ENCODE assay signal across 8 cellular contexts in genomic region chr16:89764711-89765201, GRCh38. TPM values are rescaled to one million over a fixed set of nuclear protein-coding genes. Genes with fewer than 3 reads are reported as not detected.
A peak's percentile ranks its signal among the peaks of the same experiment; 100 is the strongest.
DNase-seq lines count a peak whose midpoint lies in the region; ATAC-seq and TF ChIP-seq lines count a peak whose summit lies in the region.

No MANE protein-coding gene starts in this region.

- H3K36me3 ChIP-seq in GM06990 (ENCODE audit: control insufficient read depth, insufficient read depth, low read length) (peaks cover 16% of the 10 kb centered on the region), IMR-90 (ENCODE audit: control insufficient read depth, insufficient read depth, low read length) (peaks cover 21% of the 10 kb centered on the region), mucosa of rectum (ENCODE audit: control insufficient read depth in 2 of 2, insufficient read depth in 2 of 2, low read length in 2 of 2) (peaks cover 0 to 6% of the 10 kb centered on the region in 2 donors), brain microvascular endothelial cell (replicated peaks) (peaks cover 8% of the 10 kb centered on the region)

- CTCF ChIA-PET in IMR-90 (lab: Yijun Ruan, JAX): no interaction called here
- CTCF ChIA-PET in activated naive CD4-positive, alpha-beta T cell treated with anti-CD3 and anti-CD28 coated beads, Interleukin-2, amount 10 ng/mL, durations not matched to agents 7 days and 5 days (lab: Charles Lee): no interaction called here

- H3K14ac ChIP-seq in IMR-90 (replicated peaks; ENCODE audit: low read depth, low read length): no peak overlapping the region

- dilution Hi-C loops in IMR-90 (cut with HindIII; ENCODE audit: low sequenced_read_pairs, unreplicated experiment): no loop called here

- no peak overlapping the region for H3K4ac ChIP-seq in IMR-90 (ENCODE audit: low read depth, low read length)

- H3K27me3 Mint-ChIP-seq in activated naive CD4-positive, alpha-beta T cell treated with anti-CD3 and anti-CD28 coated beads, Interleukin-2, amount 10 ng/mL, durations not matched to agents 7 days and 5 days: no peaks in the 10 kb centered on the region

- ATAC-seq in GM21423 (IDR thresholded peaks at IDR 0.05; ENCODE audit: unreplicated experiment) (peak; percentile 84), IMR-90 (ENCODE audit: low read depth) (no peak)

- H3K27me3 ChIP-seq in GM06990 (replicated peaks; ENCODE audit: control insufficient read depth, insufficient read depth, low read length) (no peaks in the 10 kb centered on the region), IMR-90 (ENCODE audit: control insufficient read depth, insufficient read depth, low read length) (no peaks in the 10 kb centered on the region), mucosa of rectum (ENCODE audit: control insufficient read depth in 2 of 2, insufficient read depth in 2 of 2, low read length in 2 of 2) (no peaks in the 10 kb centered on the region), brain microvascular endothelial cell (replicated peaks) (no peaks in the 10 kb centered on the region)

- no peaks in the 10 kb centered on the region for H3K9me3 Mint-ChIP-seq in activated naive CD4-positive, alpha-beta T cell treated with anti-CD3 and anti-CD28 coated beads, Interleukin-2, amount 10 ng/mL, durations not matched to agents 7 days and 5 days

- no peak overlapping the region for H2BK120ac ChIP-seq in IMR-90 (ENCODE audit: low read depth, low read length)

- DNase-seq in GM06990 (ENCODE audit: extremely low read depth, insufficient read length) (peak; percentile 74), IMR-90 (no peak), cortex of kidney (lab: John Stamatoyannopoulos, UW) (no peak), KG1 (lab: John Stamatoyannopoulos, UW) (no peak), brain microvascular endothelial cell (no peak)
- peak; percentile 60 for DNase-seq in activated naive CD4-positive, alpha-beta T cell treated with anti-CD3 and anti-CD28 coated beads, Interleukin-2, amount 10 ng/mL, durations not matched to agents 7 days and 5 days

- H3K9me3 ChIP-seq in IMR-90 (ENCODE audit: control insufficient read depth, insufficient read depth, low read length) (no peaks in the 10 kb centered on the region), mucosa of rectum (ENCODE audit: control insufficient read depth in 2 of 2, low read length in 2 of 2) (no peaks in the 10 kb centered on the region)

- POLR2A ChIA-PET in IMR-90 (lab: Charles Lee; ENCODE audit: unreplicated experiment): no interaction called here

- H4K8ac ChIP-seq in IMR-90 (ENCODE audit: low read depth in 2 of 2, low read length in 2 of 2): no peak overlapping the region

- peaks cover 0 to 3% of the 10 kb centered on the region in 2 experiments; a peak in 1 of 4 replicates for H3K79me1 ChIP-seq in IMR-90 (ENCODE audit: low read depth in 1 of 2, low read length in 2 of 2)

- H3K27ac ChIP-seq in IMR-90 (ENCODE audit: insufficient read depth, low read length): no peak overlapping the region
- peak overlapping the region; percentile 69 to 81 for H3K27ac ChIP-seq in mucosa of rectum (ENCODE audit: low read depth in 2 of 2, low read length in 2 of 2)
- H3K27ac ChIP-seq in brain microvascular endothelial cell: no peak overlapping the region

- 85% methylated on average over 11 of the region's 18 CpGs; no CpG with 5 or more reads in 1 of the 2 experiments for WGBS in IMR-90 (ENCODE audit: extremely low coverage in 2 of 2, insufficient read length in 1 of 2), 2 experiments

- H4K20me1 ChIP-seq in IMR-90 (ENCODE audit: insufficient read depth, low read length): no peaks in the 10 kb centered on the region

- intact Hi-C loops in IMR-90 (cut with micrococcal nuclease): no loop called here

- no peak overlapping the region for H2BK15ac ChIP-seq in IMR-90 (ENCODE audit: low read depth, low read length)

- TF ChIP-seq POLR2A in IMR-90 (IDR thresholded peaks at IDR 0.05; ENCODE audit: low read depth, low read length): no peak

- TF ChIP-seq RAD21 in IMR-90 (IDR thresholded peaks at IDR 0.05; ENCODE audit: low read length): no peak

- peaks cover 39% of the 10 kb centered on the region for H3K4me1 Mint-ChIP-seq in activated naive CD4-positive, alpha-beta T cell treated with anti-CD3 and anti-CD28 coated beads, Interleukin-2, amount 10 ng/mL, durations not matched to agents 7 days and 5 days

- in situ Hi-C loops in IMR-90 (cut with MboI; ENCODE audit: low sequenced_read_pairs) (no loop called here), brain microvascular endothelial cell (cut with HindIII; ENCODE audit: low pct_ligation_motif_present, low sequenced_read_pairs) (no loop called here)

- H3K4me1 ChIP-seq in IMR-90 (ENCODE audit: control insufficient read depth, insufficient read depth, low read length): no peaks in the 10 kb centered on the region
- H3K4me1 ChIP-seq in mucosa of rectum (ENCODE audit: control insufficient read depth in 2 of 2, insufficient read depth in 2 of 2, low read length in 2 of 2): peaks cover 9 to 15% of the 10 kb centered on the region in 2 donors

- no peak overlapping the region for H2BK5ac ChIP-seq in IMR-90 (ENCODE audit: low read depth, low read length, poor library complexity, severe bottlenecking)

- H3K9me1 ChIP-seq in IMR-90 (ENCODE audit: insufficient read depth, low read length): no peaks in the 10 kb centered on the region

- H4K91ac ChIP-seq in IMR-90 (ENCODE audit: insufficient read depth, low read depth, low read length): no peak overlapping the region

- no peak for TF ChIP-seq CTCF in GM06990 (IDR thresholded peaks at IDR 0.05; ENCODE audit: insufficient read depth, low read length, poor library complexity, severe bottlenecking)
- TF ChIP-seq CTCF in IMR-90 (conservative IDR thresholded peaks at IDR 0.05; ENCODE audit: low read depth, low read length): no peak
- TF ChIP-seq CTCF in brain microvascular endothelial cell (IDR thresholded peaks at IDR 0.05; ENCODE audit: low read depth, low read length, missing control alignments): no peak

- no peak overlapping the region for H3K9ac ChIP-seq in IMR-90 (ENCODE audit: low read depth, low read length)
- peak overlapping the region; percentile 57 to 60 for H3K9ac ChIP-seq in mucosa of rectum (ENCODE audit: low read depth in 1 of 2, low read length in 2 of 2)

- peak overlapping the region; percentile 85 for H3K27ac Mint-ChIP-seq in activated naive CD4-positive, alpha-beta T cell treated with anti-CD3 and anti-CD28 coated beads, Interleukin-2, amount 10 ng/mL, durations not matched to agents 7 days and 5 days

- no peak overlapping the region for H3K56ac ChIP-seq in IMR-90 (ENCODE audit: extremely low read depth, insufficient read depth, low read length)

- H2AFZ ChIP-seq in IMR-90 (replicated peaks; ENCODE audit: low read length, poor library complexity): no peak overlapping the region

- H3K36me3 Mint-ChIP-seq in activated naive CD4-positive, alpha-beta T cell treated with anti-CD3 and anti-CD28 coated beads, Interleukin-2, amount 10 ng/mL, durations not matched to agents 7 days and 5 days: peaks cover 53% of the 10 kb centered on the region

- H3K4me3 Mint-ChIP-seq in activated naive CD4-positive, alpha-beta T cell treated with anti-CD3 and anti-CD28 coated beads, Interleukin-2, amount 10 ng/mL, durations not matched to agents 7 days and 5 days: peak overlapping the region; percentile 44

- no peak overlapping the region for H3K4me2 ChIP-seq in IMR-90 (ENCODE audit: low read depth, low read length)

- H3K18ac ChIP-seq in IMR-90 (ENCODE audit: low read depth, low read length): no peak overlapping the region

- no TSS peak for BruUV-seq in IMR-90 (replicated peaks; lab: Mats Ljungman, UMichigan)

- no peak overlapping the region for H2BK20ac ChIP-seq in IMR-90 (ENCODE audit: low read depth, low read length)

- no peak overlapping the region for H3K23ac ChIP-seq in IMR-90 (ENCODE audit: low read depth, low read length)

- H4K5ac ChIP-seq in IMR-90 (ENCODE audit: low read depth, low read length): no peak overlapping the region

- no peak overlapping the region for H2AK5ac ChIP-seq in IMR-90 (ENCODE audit: low read depth, low read length)

- H3K4me3 ChIP-seq in GM06990 (replicated peaks; ENCODE audit: low read depth, low read length): peak overlapping the region; percentile 36
- no peak overlapping the region for H3K4me3 ChIP-seq in IMR-90 (ENCODE audit: insufficient read depth, low read depth, low read length)
- peak overlapping the region; percentile 62 to 72 for H3K4me3 ChIP-seq in mucosa of rectum (ENCODE audit: low read length in 2 of 2)
- H3K4me3 ChIP-seq in brain microvascular endothelial cell (ENCODE audit: low read depth, low read length): no peak overlapping the region

- peak overlapping the region; percentile 42 for H2AK9ac ChIP-seq in IMR-90 (replicated peaks; ENCODE audit: low read depth, low read length, poor library complexity)

TF ChIP-seq in IMR-90, 13 proteins besides CTCF, POLR2A, EP300 and RAD21:
- TF ChIP-seq BHLHE40 (IDR thresholded peaks at IDR 0.05; ENCODE audit: low read depth, low read length) (no peak), USF2 (IDR thresholded peaks at IDR 0.05; ENCODE audit: low read depth, low read length) (no peak), NFE2L2 (IDR thresholded peaks at IDR 0.05; ENCODE audit: low read depth, low read length) (no peak), CEBPB (IDR thresholded peaks at IDR 0.05; ENCODE audit: low read depth, low read length) (peak; percentile 35; the same call in 1 of the 2 replicates)

RNA-seq across cellular contexts. Expression of gene ZNF276, which starts 43.4 kb away (rescaled TPM):
- total RNA-seq in IMR-90 (2012; rRNA removed): 4.1 and 4.2 TPM in 2 replicates
- polyA plus RNA-seq in IMR-90 (2012; rRNA removed): 18.6 and 19.1 TPM in 2 replicates
- 4.2 and 9.3 TPM in 2 replicates for polyA plus RNA-seq in IMR-90 (2012; cell fraction: cytosol; rRNA removed)
- 87.7 and 168 TPM in 2 replicates for polyA plus RNA-seq in IMR-90 (2012; cell fraction: nucleus; rRNA removed; ENCODE audit: low replicate concordance)

RNA-seq across cellular contexts. Expression of gene VPS9D1, which starts 44.1 kb away (rescaled TPM):
- total RNA-seq in IMR-90 (2012; rRNA removed): 1.8 and 1.9 TPM in 2 replicates
- polyA plus RNA-seq in IMR-90 (2012; rRNA removed): 20.3 and 27.0 TPM in 2 replicates
- polyA plus RNA-seq in IMR-90 (2012; cell fraction: cytosol; rRNA removed): 11.0 and 11.5 TPM in 2 replicates
- polyA plus RNA-seq in IMR-90 (2012; cell fraction: nucleus; rRNA removed; ENCODE audit: low replicate concordance): 98.5 and 189 TPM in 2 replicates

RNA-seq across cellular contexts. Expression of gene FANCA, which starts 51.7 kb away (rescaled TPM):
- 13.3 and 13.9 TPM in 2 replicates for total RNA-seq in IMR-90 (2012; rRNA removed)
- 24.4 and 24.7 TPM in 2 replicates for polyA plus RNA-seq in IMR-90 (2012; rRNA removed)
- 8.1 and 9.6 TPM in 2 replicates for polyA plus RNA-seq in IMR-90 (2012; cell fraction: cytosol; rRNA removed)
- polyA plus RNA-seq in IMR-90 (2012; cell fraction: nucleus; rRNA removed; ENCODE audit: low replicate concordance): 87.4 and 134 TPM in 2 replicates

Comparison
In these comparisons a context has a peak if more than half of its experiments do, and no peak if none do; other contexts are left out.
1. DNase-seq: peak in GM06990 (single experiment) and activated naive CD4-positive, alpha-beta T cell treated with anti-CD3 and anti-CD28 coated beads, Interleukin-2, amount 10 ng/mL, durations not matched to agents 7 days and 5 days (single experiment); none in IMR-90 (single experiment), cortex of kidney (single experiment), KG1 (single experiment) and brain microvascular endothelial cell (single experiment).
2. H3K4me3 ChIP-seq: peak in GM06990 (single experiment) and mucosa of rectum (2 of 2); none in IMR-90 (single experiment) and brain microvascular endothelial cell (single experiment).
3. H3K27ac ChIP-seq: peak in mucosa of rectum (2 of 2); none in IMR-90 (single experiment) and brain microvascular endothelial cell (single experiment).